Comparison of ENCODE assay signal across 16 cellular contexts in genomic region chr6:107098436-107099307, GRCh38. TPM values are rescaled to one million over a fixed set of nuclear protein-coding genes. Genes with fewer than 3 reads are reported as not detected.
A peak's percentile ranks its signal among the peaks of the same experiment; 100 is the strongest.
DNase-seq lines count a peak whose midpoint lies in the region; ATAC-seq and TF ChIP-seq lines count a peak whose summit lies in the region.
"Had no signal": no experiment of that assay in that cellular context is flagged by ENCODE, and none has a peak within 500 bp of the region (broad histone marks: within the 10 kb centered on the region; RNA-seq: fewer than 3 reads in every experiment).

No MANE protein-coding gene starts in this region.

- intact Hi-C loops in activated T-helper 2 cell treated with anti-CD3 and anti-CD28 coated beads, Interferon-gamma antibody, Interleukin-2, Interleukin-4, amounts not matched to agents 10 μg/mL and 5 μg/mL and 100 μg/mL, durations not matched to agents 14 hours and 24 hours and 36 hours (cut with micrococcal nuclease): no loop called here
- intact Hi-C loops in mucosa of descending colon (cut with DNase I, micrococcal nuclease) (no loop called here), gastrocnemius medialis (cut with DNase I; ENCODE audit: low total_unique reads) (no loop called here)

- TF ChIP-seq CTCF in GM23338 (conservative IDR thresholded peaks at IDR 0.05; ENCODE audit: low read depth in 2 of 2): no peak
- no peak for TF ChIP-seq CTCF in mucosa of descending colon (IDR thresholded peaks at IDR 0.05)
- TF ChIP-seq CTCF in gastrocnemius medialis (IDR thresholded peaks at IDR 0.05 in 4 of 5, conservative IDR thresholded peaks at IDR 0.05 in 1 of 5): no peak

- ATAC-seq in GM23338 (no peak), naive B cell (ENCODE audit: low read depth in 2 of 2) (no peak), mucosa of descending colon (no peak), gastrocnemius medialis (no peak)

- no peaks in the 10 kb centered on the region for H3K27me3 Mint-ChIP-seq in T-helper 2 cell treated with Interferon-gamma antibody and Interleukin-4, amounts not matched to agents 5 μg/mL and 100 μg/mL, for 36 hours (ENCODE audit: low read depth)
- H3K27me3 Mint-ChIP-seq in GM23338 (ENCODE audit: insufficient read depth, low read depth, poor library complexity): peaks cover 5% of the 10 kb centered on the region
- no peaks in the 10 kb centered on the region for H3K27me3 Mint-ChIP-seq in activated T-helper 2 cell treated with anti-CD3 and anti-CD28 coated beads, Interferon-gamma antibody, Interleukin-2, Interleukin-4, amounts not matched to agents 10 μg/mL and 5 μg/mL and 100 μg/mL, durations not matched to agents 14 hours and 24 hours and 36 hours (ENCODE audit: low read depth)
- no peaks in the 10 kb centered on the region for H3K27me3 Mint-ChIP-seq in naive B cell
- H3K27me3 Mint-ChIP-seq: CD4-positive, alpha-beta memory T cell had no signal

- H3K9me3 Mint-ChIP-seq in T-helper 2 cell treated with Interferon-gamma antibody and Interleukin-4, amounts not matched to agents 5 μg/mL and 100 μg/mL, for 36 hours: no peaks in the 10 kb centered on the region
- H3K9me3 Mint-ChIP-seq in GM23338 (no peaks in the 10 kb centered on the region), naive B cell (no peaks in the 10 kb centered on the region)
- H3K9me3 Mint-ChIP-seq in activated T-helper 2 cell treated with anti-CD3 and anti-CD28 coated beads, Interferon-gamma antibody, Interleukin-2, Interleukin-4, amounts not matched to agents 10 μg/mL and 5 μg/mL and 100 μg/mL, durations not matched to agents 14 hours and 24 hours and 36 hours: no peaks in the 10 kb centered on the region
- H3K9me3 Mint-ChIP-seq: CD4-positive, alpha-beta memory T cell had no signal

- H3K36me3 Mint-ChIP-seq in T-helper 2 cell treated with Interferon-gamma antibody and Interleukin-4, amounts not matched to agents 5 μg/mL and 100 μg/mL, for 36 hours (ENCODE audit: low read depth): peaks cover 6% of the 10 kb centered on the region
- H3K36me3 Mint-ChIP-seq in GM23338 (ENCODE audit: low read depth) (peaks cover 54% of the 10 kb centered on the region), naive B cell (no peaks in the 10 kb centered on the region)
- peaks cover 21% of the 10 kb centered on the region for H3K36me3 Mint-ChIP-seq in activated T-helper 2 cell treated with anti-CD3 and anti-CD28 coated beads, Interferon-gamma antibody, Interleukin-2, Interleukin-4, amounts not matched to agents 10 μg/mL and 5 μg/mL and 100 μg/mL, durations not matched to agents 14 hours and 24 hours and 36 hours (ENCODE audit: low read depth)
- H3K36me3 Mint-ChIP-seq: CD4-positive, alpha-beta memory T cell had no signal

- peaks cover 6% of the 10 kb centered on the region for H3K4me1 Mint-ChIP-seq in T-helper 2 cell treated with Interferon-gamma antibody and Interleukin-4, amounts not matched to agents 5 μg/mL and 100 μg/mL, for 36 hours (ENCODE audit: low read depth)
- peaks cover 30% of the 10 kb centered on the region for H3K4me1 Mint-ChIP-seq in GM23338
- H3K4me1 Mint-ChIP-seq in activated T-helper 2 cell treated with anti-CD3 and anti-CD28 coated beads, Interferon-gamma antibody, Interleukin-2, Interleukin-4, amounts not matched to agents 10 μg/mL and 5 μg/mL and 100 μg/mL, durations not matched to agents 14 hours and 24 hours and 36 hours (ENCODE audit: low read depth): peaks cover 14% of the 10 kb centered on the region
- H3K4me1 Mint-ChIP-seq in naive B cell: peaks cover 21 to 43% (median 36%) of the 10 kb centered on the region in 3 donors
- H3K4me1 Mint-ChIP-seq: CD4-positive, alpha-beta memory T cell had no signal

- no peak overlapping the region for H3K4me3 Mint-ChIP-seq in T-helper 2 cell treated with Interferon-gamma antibody and Interleukin-4, amounts not matched to agents 5 μg/mL and 100 μg/mL, for 36 hours
- no peak overlapping the region for H3K4me3 Mint-ChIP-seq in GM23338
- no peak overlapping the region for H3K4me3 Mint-ChIP-seq in activated T-helper 2 cell treated with anti-CD3 and anti-CD28 coated beads, Interferon-gamma antibody, Interleukin-2, Interleukin-4, amounts not matched to agents 10 μg/mL and 5 μg/mL and 100 μg/mL, durations not matched to agents 14 hours and 24 hours and 36 hours (ENCODE audit: low read depth)
- peak overlapping the region in 6 of 8 donors; percentile 9 to 65 (median 38) for H3K4me3 Mint-ChIP-seq in naive B cell
- H3K4me3 Mint-ChIP-seq: CD4-positive, alpha-beta memory T cell had no signal

- peak overlapping the region; percentile 35 for H3K27ac Mint-ChIP-seq in T-helper 2 cell treated with Interferon-gamma antibody and Interleukin-4, amounts not matched to agents 5 μg/mL and 100 μg/mL, for 36 hours
- H3K27ac Mint-ChIP-seq in GM23338 (peak overlapping the region; percentile 51; the same call in 1 of the 2 replicates), naive B cell (peak overlapping the region; percentile 0 to 86 (median 25))
- H3K27ac Mint-ChIP-seq in activated T-helper 2 cell treated with anti-CD3 and anti-CD28 coated beads, Interferon-gamma antibody, Interleukin-2, Interleukin-4, amounts not matched to agents 10 μg/mL and 5 μg/mL and 100 μg/mL, durations not matched to agents 14 hours and 24 hours and 36 hours: peak overlapping the region; percentile 38

- H3K9me3 ChIP-seq in mucosa of descending colon (no peaks in the 10 kb centered on the region), gastrocnemius medialis (no peaks in the 10 kb centered on the region)
- H3K9me3 ChIP-seq: HAP-1 had no signal

- no peak for DNase-seq in T-helper 2 cell treated with Interferon-gamma antibody and Interleukin-4, amounts not matched to agents 5 μg/mL and 100 μg/mL, for 36 hours (ENCODE audit: low spot score)
- DNase-seq in T-helper 2 cell (no peak), GM23338 (ENCODE audit: low spot score) (no peak), naive B cell (peak; percentile 6), NCI-H2171 (lab: John Stamatoyannopoulos, UW) (no peak), mucosa of descending colon (no peak), gastrocnemius medialis (no peak)
- DNase-seq in activated T-helper 2 cell treated with anti-CD3 and anti-CD28 coated beads, Interferon-gamma antibody, Interleukin-2, Interleukin-4, amounts not matched to agents 10 μg/mL and 5 μg/mL and 100 μg/mL, durations not matched to agents 14 hours and 24 hours and 36 hours (ENCODE audit: low spot score): no peak
- DNase-seq: CD4-positive, alpha-beta memory T cell; NCI-H1417 treated with DMSO at 0.1 percent for 48 hours; NCI-H1930; NCI-H2171 treated with DMSO at 0.1 percent for 48 hours; NCI-H446 treated with DMSO at 0.1 percent for 48 hours; PC-9 had no signal

- H3K27ac ChIP-seq in GM23338 (ENCODE audit: low read depth) (peak overlapping the region; percentile 76), gastrocnemius medialis (no peak overlapping the region)
- H3K27ac ChIP-seq: 22Rv1, PC-9 had no signal

- 0 out of 2 replicates have a peak, but pooled peaks cover 3% of the 10 kb centered on the region for H3F3A ChIP-seq in GM23338 (replicated peaks; ENCODE audit: low read depth)

- H3K36me3 ChIP-seq in GM23338 (ENCODE audit: insufficient read depth) (peaks cover 17% of the 10 kb centered on the region), mucosa of descending colon (ENCODE audit: low read depth) (no peaks in the 10 kb centered on the region), gastrocnemius medialis (no peaks in the 10 kb centered on the region)

- H4K20me1 ChIP-seq in GM23338 (replicated peaks; ENCODE audit: insufficient read depth): no peaks in the 10 kb centered on the region

- peaks cover 41% of the 10 kb centered on the region for H3K79me2 ChIP-seq in GM23338 (replicated peaks; ENCODE audit: insufficient read depth)

- no peaks in the 10 kb centered on the region for H3K27me3 ChIP-seq in GM23338 (ENCODE audit: insufficient read depth)
- no peaks in the 10 kb centered on the region for H3K27me3 ChIP-seq in gastrocnemius medialis

- H3K4me2 ChIP-seq in GM23338: no peak overlapping the region
- H3K4me2 ChIP-seq: PC-9 had no signal

- H2AFZ ChIP-seq in GM23338: no peak overlapping the region
- H2AFZ ChIP-seq: PC-9 had no signal

- H3K4me3 ChIP-seq in GM23338: no peak overlapping the region
- H3K4me3 ChIP-seq in mucosa of descending colon: no peak overlapping the region
- no peak overlapping the region for H3K4me3 ChIP-seq in gastrocnemius medialis
- H3K4me3 ChIP-seq: HAP-1, PC-9 had no signal

- 0 out of 2 replicates have a peak, but pooled peaks cover 4% of the 10 kb centered on the region for H3K9me2 ChIP-seq in GM23338 (ENCODE audit: insufficient read depth)

- H3K4me1 ChIP-seq in GM23338 (ENCODE audit: insufficient read depth) (peaks cover 24% of the 10 kb centered on the region), mucosa of descending colon (ENCODE audit: low read depth) (no peaks in the 10 kb centered on the region), gastrocnemius medialis (peaks cover 0 to 6% of the 10 kb centered on the region in 2 donors)
- H3K4me1 ChIP-seq: HAP-1 had no signal

- in situ Hi-C loops in gastrocnemius medialis (cut with MboI; ENCODE audit: low sequenced_read_pairs in 4 of 4): no loop called here

- no peak for TF ChIP-seq POLR2A in gastrocnemius medialis (IDR thresholded peaks at IDR 0.05)

TF ChIP-seq in GM23338, 12 proteins besides CTCF, POLR2A, EP300 and RAD21 (continues in another document):
- TF ChIP-seq JUNB (IDR thresholded peaks at IDR 0.05; ENCODE audit: unreplicated experiment) (no peak), POLR2AphosphoS5 (IDR thresholded peaks at IDR 0.05; ENCODE audit: low read depth) (no peak), ZNF114 (CRISPR knock-in tag; IDR thresholded peaks at IDR 0.05) (no peak)

RNA-seq across cellular contexts. Expression of gene BEND3, which starts 16.6 kb away (rescaled TPM):
- total RNA-seq in GM23338 (2014; rRNA removed; shearing (Covaris generic)): 30.5 and 33.7 TPM in 2 replicates
- polyA plus RNA-seq in GM23338 (2016; fragmentation: Nextera tagmentation; extraction: Ambion mirVana) (8.6 and 9.2 TPM in 2 replicates), naive B cell (ENCODE audit: low read depth in 6 of 6) (under 1 TPM in 5 of 6 donors, not detected in 1; 0.54 to 0.76 (median 0.63) TPM)
- total RNA-seq in activated T-helper 2 cell treated with anti-CD3 and anti-CD28 coated beads, Interferon-gamma antibody, Interleukin-2, Interleukin-4, amounts not matched to agents 10 μg/mL and 5 μg/mL and 100 μg/mL, durations not matched to agents 14 hours and 24 hours and 36 hours: 15.2 and 15.9 TPM in 2 replicates
- total RNA-seq in mucosa of descending colon (1 to 10 TPM; 3.6 to 6.7 (median 5.3) TPM), gastrocnemius medialis (1 to 10 TPM; 1.5 to 1.9 (median 1.7) TPM)

Comparison
In these comparisons a context has a peak if more than half of its experiments do, and no peak if none do; other contexts are left out.
1. H3K4me3 Mint-ChIP-seq: peak in naive B cell (6 of 8); none in T-helper 2 cell treated with Interferon-gamma antibody and Interleukin-4, amounts not matched to agents 5 μg/mL and 100 μg/mL, for 36 hours (single experiment), GM23338 (single experiment) and activated T-helper 2 cell treated with anti-CD3 and anti-CD28 coated beads, Interferon-gamma antibody, Interleukin-2, Interleukin-4, amounts not matched to agents 10 μg/mL and 5 μg/mL and 100 μg/mL, durations not matched to agents 14 hours and 24 hours and 36 hours (single experiment).
2. Peak in every context shown above with its lines, with median percentiles within 50 percentile points of each other: H3K27ac Mint-ChIP-seq.